In the genomic region with DNA sequence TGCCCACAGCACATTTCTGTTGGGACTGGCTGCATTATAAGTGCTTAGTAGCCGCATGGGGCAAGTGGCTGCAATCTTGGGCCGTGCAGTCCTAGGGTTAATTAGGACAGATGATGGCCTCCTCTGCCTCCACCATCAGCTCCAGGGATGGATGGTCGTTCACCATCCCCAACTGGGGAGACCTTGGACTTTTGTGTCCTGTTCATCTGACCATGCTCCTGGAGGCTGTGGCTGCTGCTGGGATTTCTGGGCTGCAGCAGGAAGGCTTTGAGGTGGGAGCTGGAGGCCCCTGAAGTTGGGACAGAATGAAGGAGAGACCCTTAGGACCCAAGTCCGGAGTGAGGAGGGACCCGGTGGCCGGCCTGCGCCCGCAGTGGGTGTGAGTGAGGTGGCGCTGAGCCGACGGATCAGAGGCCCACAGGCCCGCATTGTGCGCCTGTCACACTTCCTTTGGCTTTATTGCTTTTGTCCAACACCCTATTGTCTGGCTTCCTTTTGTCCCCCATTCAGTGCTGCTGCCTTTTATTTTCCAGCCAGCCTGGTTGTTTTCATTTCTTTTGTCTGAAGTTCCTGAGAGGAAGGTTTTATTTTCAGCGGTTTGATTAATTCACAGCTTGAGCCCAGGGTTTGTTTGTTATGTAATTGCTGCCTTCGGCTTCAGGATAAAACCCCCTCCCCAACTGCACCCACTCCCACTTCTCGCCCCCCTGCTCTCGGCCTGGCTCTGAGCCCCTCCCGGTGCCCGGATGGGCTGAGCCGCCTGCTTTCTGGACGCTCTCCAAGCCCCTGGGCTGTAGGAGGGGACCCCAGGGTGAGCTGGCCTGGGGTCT, we compare ENCODE assay signal across 13 cellular contexts. TPM values are rescaled to one million over a fixed set of nuclear protein-coding genes. Genes with fewer than 3 reads are reported as not detected.
DNase-seq lines count a peak whose midpoint lies in the region; ATAC-seq, FAIRE-seq and TF ChIP-seq lines count a peak whose summit lies in the region.
"Had no signal": no experiment of that assay in that cellular context is flagged by ENCODE, and none has a peak within 500 bp of the region (broad histone marks: within the 10 kb centered on the region; RNA-seq: fewer than 3 reads in every experiment).

No MANE protein-coding gene starts in this region.

- no peak overlapping the region; the same call in 1 of the 2 replicates for H3K14ac ChIP-seq in H9 (ENCODE audit: insufficient read depth, low read length)

- H4K20me1 ChIP-seq in H9 (ENCODE audit: control insufficient read depth, insufficient read depth, insufficient read length) = peaks cover 3% of the 10 kb centered on the region
- no peaks in the 10 kb centered on the region for H4K20me1 ChIP-seq in endothelial cell of umbilical vein (replicated peaks; ENCODE audit: control insufficient read depth, extremely low read depth, insufficient read depth, low read length)

- H3K27me3 ChIP-seq in H9 (ENCODE audit: insufficient read depth, low read length) (no peaks in the 10 kb centered on the region), endothelial cell of umbilical vein (ENCODE audit: control insufficient read depth in 2 of 2, insufficient read depth in 2 of 2, low read length in 2 of 2) (no peaks in the 10 kb centered on the region), tibial nerve (no peaks in the 10 kb centered on the region)
- H3K27me3 ChIP-seq: adrenal gland, sigmoid colon had no signal

- H3K4me3 ChIP-seq in endothelial cell of umbilical vein (replicated peaks in 1 of 3; ENCODE audit: insufficient read depth in 1 of 3, low read depth in 1 of 3, low read length in 3 of 3) (peak overlapping the region in 1 of 3 experiments; percentile 10), tibial nerve (no peak overlapping the region)
- H3K4me3 ChIP-seq: adrenal gland, sigmoid colon had no signal

- H3K9me3 ChIP-seq in H9 (ENCODE audit: control insufficient read depth, low read depth, low read length) (no peaks in the 10 kb centered on the region), endothelial cell of umbilical vein (replicated peaks; ENCODE audit: control insufficient read depth, insufficient read depth, low read length) (no peaks in the 10 kb centered on the region), tibial nerve (no peaks in the 10 kb centered on the region)
- H3K9me3 ChIP-seq: adrenal gland, sigmoid colon had no signal

- no peak overlapping the region for H2BK20ac ChIP-seq in H9 (ENCODE audit: low read depth, low read length, poor library complexity, severe bottlenecking)

- H3K79me2 ChIP-seq in H9 (ENCODE audit: insufficient read depth, low read length) (peaks cover 40% of the 10 kb centered on the region; the same call in 1 of the 2 replicates), endothelial cell of umbilical vein (ENCODE audit: control insufficient read depth, insufficient read depth, low read length) (peaks cover 16% of the 10 kb centered on the region)

- no peak for ATAC-seq in GM18909 (IDR thresholded peaks at IDR 0.05; ENCODE audit: poor library complexity, unreplicated experiment)

- no peak overlapping the region for H2AK5ac ChIP-seq in H9 (ENCODE audit: insufficient read length, low read length)

- no peak overlapping the region for H2BK5ac ChIP-seq in H9 (ENCODE audit: insufficient read length, low read length)

- CTCF ChIA-PET in endothelial cell of umbilical vein (lab: Charles Lee) = interaction anchor here (1.1 to 2.6 kb wide), 8 partner anchors 8 to 248 kb away, joined by 3 to 28 read pairs (median 4); a partner anchor contains a TSS

- H3K36me3 ChIP-seq in endothelial cell of umbilical vein (ENCODE audit: control insufficient read depth in 2 of 2, extremely low read depth in 1 of 2, insufficient read depth in 2 of 2, low read length in 2 of 2) (no peaks in the 10 kb centered on the region), tibial nerve (peaks cover 0 to 8% (median 0%) of the 10 kb centered on the region in 3 donors)
- H3K36me3 ChIP-seq: adrenal gland had no signal

- no CpG with 5 or more reads among the region's 21 CpGs for WGBS in H9 (ENCODE audit: extremely low coverage, insufficient read length, low lambda C conversion rate)
- 35 to 36% methylated on average over 21 of the region's 21 CpGs for WGBS in tibial nerve, 2 donors

- H4K8ac ChIP-seq in H9 (replicated peaks; ENCODE audit: insufficient read length, low read depth, low read length) = no peak overlapping the region

- H3K4me2 ChIP-seq in H9 (ENCODE audit: insufficient read depth, insufficient read length, low read length) (peak overlapping the region; percentile 57), endothelial cell of umbilical vein (ENCODE audit: insufficient read depth, low read length) (peak overlapping the region; percentile 58)

- H3K23ac ChIP-seq in H9 (ENCODE audit: insufficient read length, low read depth, low read length) = no peak overlapping the region

- no peak overlapping the region for H3K56ac ChIP-seq in H9 (ENCODE audit: insufficient read length, low read depth, low read length)

- peak overlapping the region; percentile 82 to 98 (median 92); a peak in 6 of 7 replicates for H3K27ac Mint-ChIP-seq in H9
- H3K27ac Mint-ChIP-seq in neural crest cell (ENCODE audit: unreplicated experiment) = peak overlapping the region; percentile 95

- H3K9me1 ChIP-seq in endothelial cell of umbilical vein (replicated peaks; ENCODE audit: control insufficient read depth, extremely low read depth, insufficient read depth, low read length) = no peaks in the 10 kb centered on the region

- H3K4me1 Mint-ChIP-seq in H9 (peaks cover 68 to 76% of the 10 kb centered on the region in 2 experiments), neural crest cell (peaks cover 55% of the 10 kb centered on the region)

- H3K4ac ChIP-seq in H9 (ENCODE audit: low read depth, low read length) = no peak overlapping the region

- H4K91ac ChIP-seq in H9 (ENCODE audit: insufficient read length, low read depth, low read length) = no peak overlapping the region

- H4K5ac ChIP-seq in H9 (ENCODE audit: insufficient read length, low read depth, low read length) = no peak overlapping the region

- TF ChIP-seq CTCF in H9 (conservative IDR thresholded peaks at IDR 0.05) (no peak), endothelial cell of umbilical vein (IDR thresholded peaks at IDR 0.05; ENCODE audit: extremely low read depth in 1 of 2, insufficient read depth in 1 of 2, low read depth in 1 of 2, low read length in 2 of 2) (no peak), neural crest cell (conservative IDR thresholded peaks at IDR 0.05) (no peak), GM10266 (IDR thresholded peaks at IDR 0.05; ENCODE audit: control insufficient read depth, insufficient read depth, low read depth, missing control alignments) (no peak), tibial nerve (IDR thresholded peaks at IDR 0.05) (no peak)

- dilution Hi-C loops in endothelial cell of umbilical vein (cut with MboI; ENCODE audit: extremely low pct_ligation_motif_present, low sequenced_read_pairs) = no loop called here

- no peak overlapping the region for H3K27ac ChIP-seq in H9 (ENCODE audit: insufficient read length, low read depth, low read length)
- peak overlapping the region; percentile 86 for H3K27ac ChIP-seq in endothelial cell of umbilical vein (ENCODE audit: insufficient read depth, low read depth, low read length)
- peak overlapping the region in 2 of 4 donors; percentile 53 to 69 for H3K27ac ChIP-seq in tibial nerve

- H2AFZ ChIP-seq in H9 (ENCODE audit: low read length) = no peak overlapping the region
- H2AFZ ChIP-seq in endothelial cell of umbilical vein (ENCODE audit: low read depth, low read length) = no peak overlapping the region

- no peak for TF ChIP-seq EP300 in tibial nerve (IDR thresholded peaks at IDR 0.05)

- H3K4me3 Mint-ChIP-seq in H9 = peak overlapping the region; percentile 47 to 64
- H3K4me3 Mint-ChIP-seq in neural crest cell = peak overlapping the region; percentile 56

- H3K9me3 Mint-ChIP-seq in H9 (no peaks in the 10 kb centered on the region), neural crest cell (no peaks in the 10 kb centered on the region)

- no peak overlapping the region for H2BK120ac ChIP-seq in H9 (ENCODE audit: low read depth, low read length, poor library complexity, severe bottlenecking)

- H3K4me1 ChIP-seq in H9 (ENCODE audit: insufficient read depth, low read length) (peaks cover 17% of the 10 kb centered on the region), endothelial cell of umbilical vein (ENCODE audit: control insufficient read depth, extremely low read depth, insufficient read depth, low read length) (peaks cover 37% of the 10 kb centered on the region), tibial nerve (peaks cover 3 to 84% (median 28%) of the 10 kb centered on the region in 4 donors)

- peaks cover 8% of the 10 kb centered on the region for H3K79me1 ChIP-seq in H9 (ENCODE audit: insufficient read depth, low read depth, low read length, poor library complexity, severe bottlenecking)

- H3K27me3 Mint-ChIP-seq in H9 (ENCODE audit: low read depth) = no peaks in the 10 kb centered on the region; the same call in 1 of the 2 replicates
- H3K27me3 Mint-ChIP-seq in neural crest cell (ENCODE audit: low read depth) = no peaks in the 10 kb centered on the region

- POLR2A ChIA-PET in endothelial cell of umbilical vein (lab: Charles Lee) = no interaction called here

- H2BK12ac ChIP-seq in H9 (ENCODE audit: insufficient read length, low read depth, low read length) = no peak overlapping the region

- TF ChIP-seq POLR2A in endothelial cell of umbilical vein (IDR thresholded peaks at IDR 0.05; ENCODE audit: low read depth, low read length) = no peak
- no peak for TF ChIP-seq POLR2A in tibial nerve (IDR thresholded peaks at IDR 0.05)

- no peak overlapping the region for H3T11ph ChIP-seq in H9 (ENCODE audit: low read length)

- H3K18ac ChIP-seq in H9 (ENCODE audit: insufficient read length, low read depth, low read length) = peak overlapping the region; percentile 2

- BruUV-seq in endothelial cell of umbilical vein (replicated peaks; lab: Mats Ljungman, UMichigan) = no TSS peak

- H3K23me2 ChIP-seq in H9 (ENCODE audit: insufficient read length, low read depth, low read length, poor library complexity, severe bottlenecking) = no peaks in the 10 kb centered on the region

- intact Hi-C loops in endothelial cell of umbilical vein (cut with micrococcal nuclease) = loop anchor here (1.0 kb wide), 3 partner anchors 19 to 220 kb away; no protein-coding TSS in a partner anchor

- DNase-seq in H9 (peak; percentile 79), NCI-H2227 (lab: John Stamatoyannopoulos, UW; ENCODE audit: unreplicated experiment) (peak; percentile 59), endothelial cell of umbilical vein (ENCODE audit: low read depth, low spot score) (peak; percentile 89), neural crest cell (ENCODE audit: low read depth, low spot score) (peak; percentile 36), GM10266 (ENCODE audit: extremely low spot score) (no peak), kidney glomerular epithelial cell (lab: John Stamatoyannopoulos, UW) (no peak), tibial nerve (ENCODE audit: low spot score in 2 of 2) (no peak)
- DNase-seq: adrenal gland, erythroblast, NCI-H82, sigmoid colon, T-helper 1 cell had no signal

- H2BK15ac ChIP-seq in H9 (ENCODE audit: low read depth, low read length) = no peak overlapping the region

- H3K36me3 Mint-ChIP-seq in H9 (ENCODE audit: insufficient read depth in 1 of 3, low read depth in 3 of 3) (peaks cover 6 to 9% (median 7%) of the 10 kb centered on the region in 3 experiments; a peak in 6 of 7 replicates), neural crest cell (ENCODE audit: low read depth) (no peaks in the 10 kb centered on the region)

- H3K9ac ChIP-seq in H9 (ENCODE audit: extremely low read depth, insufficient read length, low read length) = no peak overlapping the region
- peak overlapping the region; percentile 57 for H3K9ac ChIP-seq in endothelial cell of umbilical vein (replicated peaks; ENCODE audit: extremely low read depth, insufficient read depth, low read length)

- FAIRE-seq in endothelial cell of umbilical vein (lab: Jason Lieb, UNC) = peak; percentile 91

RNA-seq across cellular contexts. Expression of a gene that starts 35.6 kb away (rescaled TPM):
- total RNA-seq in H9 (2021) (120 TPM in 2 replicates), endothelial cell of umbilical vein (38.0 and 40.8 TPM in 2 replicates), neural crest cell (60.9 and 64.4 TPM in 2 replicates), tibial nerve (100 to 1,000 TPM in 3 of 4 donors, 10 to 100 TPM in 1; 51.8 to 108 (median 105) TPM)
- 50.4 and 57.7 TPM in 2 replicates for polyA plus RNA-seq in endothelial cell of umbilical vein
- 26.7 and 27.7 TPM in 2 replicates for polyA plus RNA-seq in endothelial cell of umbilical vein (2011; cell fraction: cytosol; rRNA removed)
- 90.4 and 91.7 TPM in 2 replicates for polyA plus RNA-seq in endothelial cell of umbilical vein (2011; cell fraction: nucleus; rRNA removed)
- polyA plus RNA-seq in endothelial cell of umbilical vein (2012) = 12.4 and 13.2 TPM in 2 replicates
- 54.1 and 56.9 TPM in 2 replicates for polyA minus RNA-seq in endothelial cell of umbilical vein
- polyA minus RNA-seq in endothelial cell of umbilical vein (2011; cell fraction: cytosol; rRNA and poly(A)+ RNA removed) = 28.9 TPM
- 42.6 and 56.7 TPM in 2 replicates for polyA minus RNA-seq in endothelial cell of umbilical vein (2011; cell fraction: nucleus; rRNA and poly(A)+ RNA removed)

RNA-seq across cellular contexts. Expression of a gene that starts 43.3 kb away (rescaled TPM):
- total RNA-seq in H9 (2021) (17.6 and 18.6 TPM in 2 replicates), endothelial cell of umbilical vein (13.5 and 15.5 TPM in 2 replicates), neural crest cell (12.1 and 14.5 TPM in 2 replicates), tibial nerve (10 to 100 TPM; 24.6 to 95.2 (median 67.8) TPM)
- polyA plus RNA-seq in endothelial cell of umbilical vein = 27.5 and 32.9 TPM in 2 replicates
- polyA plus RNA-seq in endothelial cell of umbilical vein (2011; cell fraction: cytosol; rRNA removed) = 21.2 and 23.3 TPM in 2 replicates
- polyA plus RNA-seq in endothelial cell of umbilical vein (2011; cell fraction: nucleus; rRNA removed) = 12.9 and 13.5 TPM in 2 replicates
- 17.5 and 18.0 TPM in 2 replicates for polyA plus RNA-seq in endothelial cell of umbilical vein (2012)
- 37.9 and 50.1 TPM in 2 replicates for polyA minus RNA-seq in endothelial cell of umbilical vein
- polyA minus RNA-seq in endothelial cell of umbilical vein (2011; cell fraction: cytosol; rRNA and poly(A)+ RNA removed) = not detected
- 9.8 and 10.2 TPM in 2 replicates for polyA minus RNA-seq in endothelial cell of umbilical vein (2011; cell fraction: nucleus; rRNA and poly(A)+ RNA removed)

RNA-seq across cellular contexts. Expression of a gene that starts 57.6 kb away (rescaled TPM):
- not detected in 2 replicates for total RNA-seq in H9 (2021)
- total RNA-seq in endothelial cell of umbilical vein = not detected in 2 replicates
- polyA plus RNA-seq in endothelial cell of umbilical vein = 0.11 TPM in 1 of 2 replicates, not detected in the other
- polyA plus RNA-seq in endothelial cell of umbilical vein (2011; cell fraction: cytosol; rRNA removed) = not detected in 2 replicates
- polyA plus RNA-seq in endothelial cell of umbilical vein (2011; cell fraction: nucleus; rRNA removed) = 0.13 TPM in 1 of 2 replicates, not detected in the other
- polyA plus RNA-seq in endothelial cell of umbilical vein (2012) = not detected in 2 replicates
- polyA minus RNA-seq in endothelial cell of umbilical vein = 0.25 TPM in 1 of 2 replicates, not detected in the other
- not detected for polyA minus RNA-seq in endothelial cell of umbilical vein (2011; cell fraction: cytosol; rRNA and poly(A)+ RNA removed)
- polyA minus RNA-seq in endothelial cell of umbilical vein (2011; cell fraction: nucleus; rRNA and poly(A)+ RNA removed) = not detected in 2 replicates
- not detected in 2 replicates for total RNA-seq in neural crest cell
- total RNA-seq in tibial nerve = not detected
- total RNA-seq: sigmoid colon had no signal

Comparison
In these comparisons a context has a peak if more than half of its experiments do, and no peak if none do; other contexts are left out.
1. DNase-seq: peak in H9 (single experiment), NCI-H2227 (single experiment), endothelial cell of umbilical vein (single experiment) and neural crest cell (single experiment); none in GM10266 (single experiment), kidney glomerular epithelial cell (single experiment) and tibial nerve (0 of 2).